In the genomic region with DNA sequence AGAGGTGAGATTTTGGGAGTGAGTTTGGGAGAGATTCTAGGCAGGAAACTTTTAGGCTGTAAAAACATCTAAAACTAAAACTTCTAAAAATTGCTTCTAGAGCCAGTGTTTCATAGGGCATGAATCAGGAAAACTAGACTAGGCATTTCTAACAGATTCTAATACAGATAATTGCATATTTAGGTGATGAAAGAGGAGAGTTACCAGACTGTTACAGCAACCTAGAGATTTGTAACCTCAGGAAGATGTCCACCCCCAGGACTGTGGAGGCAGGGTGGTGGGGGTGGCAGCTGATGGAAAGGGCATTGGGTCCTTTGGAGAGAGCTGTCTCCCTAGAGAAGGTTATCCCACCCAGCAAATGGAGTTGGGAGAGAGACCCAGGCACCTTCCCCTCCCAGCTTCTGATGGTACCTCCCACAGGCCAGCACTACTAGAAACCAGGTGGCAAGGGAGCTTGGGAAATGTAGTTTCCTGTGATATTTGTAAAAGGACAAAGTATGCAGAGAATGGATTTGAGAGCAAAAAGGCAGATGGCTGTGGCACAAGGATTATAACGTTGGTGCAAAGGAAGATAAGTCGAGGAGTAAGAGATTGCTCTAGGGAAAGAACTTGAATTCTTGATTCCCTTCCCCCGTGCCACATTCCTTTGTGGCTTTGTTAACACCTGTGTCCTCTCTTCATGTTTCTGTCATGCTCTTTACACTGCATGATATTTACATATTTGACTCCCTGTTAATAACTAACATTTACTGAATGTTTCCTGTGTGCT, we compare ENCODE assay signal across 11 cellular contexts.
DNase-seq lines count a peak whose midpoint lies in the region; ATAC-seq and TF ChIP-seq lines count a peak whose summit lies in the region.
"Had no signal": no experiment of that assay in that cellular context is flagged by ENCODE, and none has a peak within 500 bp of the region (broad histone marks: within the 10 kb centered on the region; RNA-seq: fewer than 3 reads in every experiment).

No MANE protein-coding gene starts in this region.

- in situ Hi-C loops in G401 (cut with HindIII; ENCODE audit: low sequenced_read_pairs), result no loop called here

- H2AFZ ChIP-seq in osteoblast (ENCODE audit: low read length), result no peak overlapping the region

- H3K4me1 Mint-ChIP-seq in T-helper 17 cell, result peaks cover 82% of the 10 kb centered on the region

- H3K4me3 Mint-ChIP-seq in T-helper 17 cell, result no peak overlapping the region

- H3K36me3 ChIP-seq in neutrophil (no peaks in the 10 kb centered on the region), osteoblast (ENCODE audit: insufficient read depth, low read length) (no peaks in the 10 kb centered on the region)

- TF ChIP-seq CTCF in neutrophil (IDR thresholded peaks at IDR 0.05), result no peak
- no peak for TF ChIP-seq CTCF in osteoblast (IDR thresholded peaks at IDR 0.05; ENCODE audit: extremely low read depth, low read depth, low read length)

- H3K79me2 ChIP-seq in osteoblast (ENCODE audit: insufficient read depth, low read length), result peaks cover 35% of the 10 kb centered on the region

- H3K9me3 ChIP-seq in T-helper 17 cell (ENCODE audit: control insufficient read depth, low read length, poor library complexity, severe bottlenecking) (no peaks in the 10 kb centered on the region), neutrophil (no peaks in the 10 kb centered on the region), osteoblast (ENCODE audit: low read depth, low read length) (no peaks in the 10 kb centered on the region)
- H3K9me3 ChIP-seq: A549 had no signal

- H3K27ac Mint-ChIP-seq in T-helper 17 cell, result peak overlapping the region; percentile 95

- H3K36me3 Mint-ChIP-seq in T-helper 17 cell (ENCODE audit: low read depth), result peaks cover 3% of the 10 kb centered on the region

- peak overlapping the region; percentile 65 for H3K27ac ChIP-seq in neutrophil
- H3K27ac ChIP-seq in osteoblast (ENCODE audit: low read depth, low read length), result no peak overlapping the region
- H3K27ac ChIP-seq: A549 had no signal

- H3K4me3 ChIP-seq in neutrophil (ENCODE audit: low read depth in 1 of 2, low read length in 1 of 2) (no peak overlapping the region), osteoblast (ENCODE audit: insufficient read depth, low read length) (no peak overlapping the region)
- H3K4me3 ChIP-seq: A549 had no signal

- no peaks in the 10 kb centered on the region for H3K27me3 Mint-ChIP-seq in T-helper 17 cell

- DNase-seq in NCI-H748 (lab: John Stamatoyannopoulos, UW; ENCODE audit: unreplicated experiment) (peak; percentile 25), NCI-H748 treated with DMSO at 0.1 percent for 48 hours (lab: John Stamatoyannopoulos, UW) (no peak), T-helper 17 cell (no peak), osteoblast (ENCODE audit: insufficient read length, low spot score, missing footprints) (no peak), G401 (ENCODE audit: low spot score) (no peak)
- DNase-seq in stimulated activated CD4-positive, alpha-beta T cell treated with anti-CD3 and anti-CD28 coated beads, Interleukin-15, amount 100 ng/mL, for 24 hours, result no peak
- DNase-seq: KG1, left colon had no signal

- ATAC-seq in HG02852 (IDR thresholded peaks at IDR 0.05; ENCODE audit: unreplicated experiment) (peak; percentile 50), T-helper 17 cell (peak; percentile 22)
- ATAC-seq: A549, left colon had no signal

- H3K4me1 ChIP-seq in neutrophil (ENCODE audit: control insufficient read depth in 1 of 2, insufficient read depth in 1 of 2, low read depth in 1 of 2, low read length in 1 of 2) (peaks cover 79 to 87% of the 10 kb centered on the region in 2 experiments), osteoblast (ENCODE audit: insufficient read depth, low read length) (peaks cover 7% of the 10 kb centered on the region)
- H3K4me1 ChIP-seq: A549 had no signal

- H3K27me3 ChIP-seq in neutrophil, result no peaks in the 10 kb centered on the region
- H3K27me3 ChIP-seq in osteoblast (ENCODE audit: insufficient read depth, low read length), result no peaks in the 10 kb centered on the region

- no peak overlapping the region for H3K4me2 ChIP-seq in osteoblast (ENCODE audit: insufficient read depth, low read length)
- H3K4me2 ChIP-seq: A549 had no signal

- H4K20me1 ChIP-seq in osteoblast (ENCODE audit: insufficient read depth, low read length), result peaks cover 15% of the 10 kb centered on the region
